ENCODE assay signal across 13 cellular contexts in the genomic region with DNA sequence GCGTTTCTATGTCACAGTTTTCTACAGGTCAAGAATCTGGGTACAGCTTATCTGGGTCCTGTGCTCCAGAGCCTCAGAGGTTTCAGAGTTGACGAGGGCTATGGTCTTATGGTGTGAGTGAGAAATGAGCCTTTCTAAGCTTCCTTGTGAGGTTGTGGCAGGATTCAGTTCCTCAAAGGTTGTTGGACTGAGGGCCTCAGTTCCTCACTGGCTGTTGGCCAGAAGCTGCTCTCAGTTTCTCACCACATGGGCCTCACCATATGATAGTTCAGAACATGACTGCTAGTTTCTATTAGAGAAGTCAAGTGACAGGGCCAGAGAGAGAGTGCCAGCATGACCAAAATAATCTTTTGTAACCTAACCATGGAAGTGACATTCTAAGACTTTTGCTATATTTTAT.
A peak's percentile ranks its signal among the peaks of the same experiment; 100 is the strongest.
DNase-seq lines count a peak whose midpoint lies in the region; ATAC-seq and TF ChIP-seq lines count a peak whose summit lies in the region.
"Had no signal": no experiment of that assay in that cellular context is flagged by ENCODE, and none has a peak within 500 bp of the region (broad histone marks: within the 10 kb centered on the region; RNA-seq: fewer than 3 reads in every experiment).

No MANE protein-coding gene starts in this region.

- no peaks in the 10 kb centered on the region for H3K36me3 Mint-ChIP-seq in naive thymus-derived CD4-positive, alpha-beta T cell
- H3K36me3 Mint-ChIP-seq in type B pancreatic cell: no peaks in the 10 kb centered on the region

- intact Hi-C loops in naive thymus-derived CD4-positive, alpha-beta T cell (cut with micrococcal nuclease): no loop called here

- H3K9me3 ChIP-seq in naive thymus-derived CD4-positive, alpha-beta T cell (ENCODE audit: control insufficient read depth in 2 of 3, low read length in 3 of 3): no peaks in the 10 kb centered on the region
- H3K9me3 ChIP-seq: thoracic aorta had no signal

- no peaks in the 10 kb centered on the region for H3K27me3 ChIP-seq in naive thymus-derived CD4-positive, alpha-beta T cell (ENCODE audit: control insufficient read depth in 2 of 2, insufficient read depth in 2 of 2, low read length in 2 of 2)

- no peak overlapping the region for H3K4me3 Mint-ChIP-seq in naive thymus-derived CD4-positive, alpha-beta T cell
- H3K4me3 Mint-ChIP-seq in type B pancreatic cell: no peak overlapping the region

- no peaks in the 10 kb centered on the region for H3K4me1 ChIP-seq in naive thymus-derived CD4-positive, alpha-beta T cell (ENCODE audit: control insufficient read depth in 2 of 2, insufficient read depth in 2 of 2, low read length in 2 of 2)

- POLR2A ChIA-PET in naive thymus-derived CD4-positive, alpha-beta T cell (lab: Charles Lee): no interaction called here

- H3K4me1 Mint-ChIP-seq in naive thymus-derived CD4-positive, alpha-beta T cell: peaks cover 0 to 2% (median 0%) of the 10 kb centered on the region in 7 donors
- H3K4me1 Mint-ChIP-seq in type B pancreatic cell (ENCODE audit: unreplicated experiment): no peaks in the 10 kb centered on the region

- no peaks in the 10 kb centered on the region for H3K36me3 ChIP-seq in naive thymus-derived CD4-positive, alpha-beta T cell (ENCODE audit: control insufficient read depth in 2 of 3, insufficient read depth in 3 of 3, low read length in 3 of 3)
- H3K36me3 ChIP-seq: thoracic aorta had no signal

- ATAC-seq in HG02623 (IDR thresholded peaks at IDR 0.05; ENCODE audit: unreplicated experiment) (peak; percentile 97), HG03442 (IDR thresholded peaks at IDR 0.05; ENCODE audit: unreplicated experiment) (peak; percentile 97)
- ATAC-seq in naive thymus-derived CD4-positive, alpha-beta T cell: peak; percentile 36

- CTCF ChIA-PET in naive thymus-derived CD4-positive, alpha-beta T cell (lab: Charles Lee): no interaction called here

- no peak overlapping the region for H3K4me3 ChIP-seq in naive thymus-derived CD4-positive, alpha-beta T cell (ENCODE audit: low read length)
- H3K4me3 ChIP-seq: thoracic aorta had no signal

- DNase-seq in GM19238 (ENCODE audit: insufficient read length, low spot score) (peak; percentile 17), substantia nigra (lab: John Stamatoyannopoulos, UW) (no peak), type B pancreatic cell (ENCODE audit: extremely low spot score, unreplicated experiment) (no peak), NCI-H526 (lab: John Stamatoyannopoulos, UW) (no peak)
- DNase-seq in naive thymus-derived CD4-positive, alpha-beta T cell: no peak
- DNase-seq in activated naive CD4-positive, alpha-beta T cell (lab: John Stamatoyannopoulos, UW): no peak
- DNase-seq: activated CD4-positive, alpha-beta T cell treated with anti-CD3 and anti-CD28 coated beads, Interleukin-2, amount 50 U/mL, for 1 hour; anterior cingulate cortex; NCI-H1105 treated with DMSO at 0.1 percent for 48 hours; stimulated activated CD4-positive, alpha-beta T cell treated with anti-CD3 and anti-CD28 coated beads, Interleukin-2, amount 100 ng/mL, for 24 hours had no signal

- H3K9me3 Mint-ChIP-seq in naive thymus-derived CD4-positive, alpha-beta T cell: peaks cover 0 to 8% (median 0%) of the 10 kb centered on the region in 11 donors
- no peaks in the 10 kb centered on the region for H3K9me3 Mint-ChIP-seq in type B pancreatic cell

- no peak overlapping the region for H3K27ac ChIP-seq in naive thymus-derived CD4-positive, alpha-beta T cell (ENCODE audit: low read depth, low read length)
- no peak overlapping the region for H3K27ac ChIP-seq in substantia nigra (ENCODE audit: low read depth, low read length, poor library complexity, severe bottlenecking)
- H3K27ac ChIP-seq: thoracic aorta had no signal

- no peak overlapping the region for H3K27ac Mint-ChIP-seq in naive thymus-derived CD4-positive, alpha-beta T cell
- no peak overlapping the region for H3K27ac Mint-ChIP-seq in type B pancreatic cell

- peaks cover 0 to 14% (median 4%) of the 10 kb centered on the region in 5 donors for H3K27me3 Mint-ChIP-seq in naive thymus-derived CD4-positive, alpha-beta T cell
- peaks cover 10% of the 10 kb centered on the region for H3K27me3 Mint-ChIP-seq in type B pancreatic cell

- TF ChIP-seq CTCF in type B pancreatic cell (conservative IDR thresholded peaks at IDR 0.05): no peak

Comparison
In these comparisons a context has a peak if more than half of its experiments do, and no peak if none do; other contexts are left out.
1. ATAC-seq: peak in every context shown above with its lines; median percentile 97 in HG02623; 97 in HG03442; 36 in naive thymus-derived CD4-positive, alpha-beta T cell.